ENCODE assay signal across 21 cellular contexts in genomic region chr12:43480591-43480990, GRCh38.
DNase-seq lines count a peak whose midpoint lies in the region; TF ChIP-seq lines count a peak whose summit lies in the region.
"Had no signal": no experiment of that assay in that cellular context is flagged by ENCODE, and none has a peak within 500 bp of the region (broad histone marks: within the 10 kb centered on the region; RNA-seq: fewer than 3 reads in every experiment).

No MANE protein-coding gene starts in this region.

- H3K27me3 ChIP-seq in HAP-1 (ENCODE audit: low read depth) (no peaks in the 10 kb centered on the region), left ventricle myocardium inferior (ENCODE audit: low read depth) (no peaks in the 10 kb centered on the region)
- H3K27me3 ChIP-seq: Peyer's patch, SJSA1 had no signal

- no peaks in the 10 kb centered on the region for H3K36me3 ChIP-seq in HAP-1 (replicated peaks)
- H3K36me3 ChIP-seq in left ventricle myocardium inferior: no peaks in the 10 kb centered on the region
- H3K36me3 ChIP-seq: Peyer's patch, SJSA1 had no signal

- no peaks in the 10 kb centered on the region for H3K4me1 ChIP-seq in HAP-1
- H3K4me1 ChIP-seq in left ventricle myocardium inferior: no peaks in the 10 kb centered on the region
- H3K4me1 ChIP-seq: Peyer's patch, SJSA1 had no signal

- no peak for TF ChIP-seq POLR2A in NB4 (IDR thresholded peaks at IDR 0.05; ENCODE audit: extremely low read depth, insufficient read length)

- intact Hi-C loops in left ventricle myocardium inferior (cut with micrococcal nuclease): no loop called here

- peak overlapping the region; percentile 64 for H3K4me3 ChIP-seq in NB4 (ENCODE audit: low read depth, low read length)
- H3K4me3 ChIP-seq in HAP-1: no peak overlapping the region
- H3K4me3 ChIP-seq in left ventricle myocardium inferior: no peak overlapping the region
- H3K4me3 ChIP-seq: GM23338, Peyer's patch, SJSA1 had no signal

- DNase-seq in SKM-1 treated with dmso at 0.1 percent for 144 hours (lab: John Stamatoyannopoulos, UW; ENCODE audit: unreplicated experiment) (peak; percentile 15), SKM-1 (lab: John Stamatoyannopoulos, UW; ENCODE audit: unreplicated experiment) (no peak), NB4 (ENCODE audit: low read depth) (peak; percentile 81), amniotic epithelial cell (ENCODE audit: low read depth) (peak; percentile 54), caudate nucleus (lab: John Stamatoyannopoulos, UW) (no peak), HAP-1 (ENCODE audit: low spot score in 2 of 2) (no peak), left ventricle myocardium inferior (no peak)
- DNase-seq: DMS53, GDM1, HCEC 1CT, NCI-H1092, NCI-H146, NCI-H2029, NCI-H345, NCI-H524, Peyer's patch, SW 1271, T-helper 17 cell had no signal

- no peak overlapping the region for H3K27ac ChIP-seq in caudate nucleus (ENCODE audit: low read depth, low read length)
- H3K27ac ChIP-seq in left ventricle myocardium inferior (replicated peaks): no peak overlapping the region
- H3K27ac ChIP-seq: C4-2B, Peyer's patch, SJSA1 had no signal

- in situ Hi-C loops in HAP-1 (cut with MboI; ENCODE audit: low sequenced_read_pairs): no loop called here

- no peak for TF ChIP-seq CTCF in NB4 (IDR thresholded peaks at IDR 0.05; ENCODE audit: low read depth, low read length)
- no peak for TF ChIP-seq CTCF in left ventricle myocardium inferior (IDR thresholded peaks at IDR 0.05; ENCODE audit: borderline replicate concordance)

- H3K9me3 ChIP-seq in HAP-1 (no peaks in the 10 kb centered on the region), left ventricle myocardium inferior (replicated peaks) (peaks cover 16% of the 10 kb centered on the region)
- H3K9me3 ChIP-seq: Peyer's patch, SJSA1 had no signal

Comparison
In these comparisons a context has a peak if more than half of its experiments do, and no peak if none do; other contexts are left out.
1. DNase-seq: peak in SKM-1 treated with dmso at 0.1 percent for 144 hours (single experiment), NB4 (single experiment) and amniotic epithelial cell (single experiment); none in SKM-1 (single experiment), caudate nucleus (0 of 61), HAP-1 (0 of 2) and left ventricle myocardium inferior (single experiment).